In the genomic region with DNA sequence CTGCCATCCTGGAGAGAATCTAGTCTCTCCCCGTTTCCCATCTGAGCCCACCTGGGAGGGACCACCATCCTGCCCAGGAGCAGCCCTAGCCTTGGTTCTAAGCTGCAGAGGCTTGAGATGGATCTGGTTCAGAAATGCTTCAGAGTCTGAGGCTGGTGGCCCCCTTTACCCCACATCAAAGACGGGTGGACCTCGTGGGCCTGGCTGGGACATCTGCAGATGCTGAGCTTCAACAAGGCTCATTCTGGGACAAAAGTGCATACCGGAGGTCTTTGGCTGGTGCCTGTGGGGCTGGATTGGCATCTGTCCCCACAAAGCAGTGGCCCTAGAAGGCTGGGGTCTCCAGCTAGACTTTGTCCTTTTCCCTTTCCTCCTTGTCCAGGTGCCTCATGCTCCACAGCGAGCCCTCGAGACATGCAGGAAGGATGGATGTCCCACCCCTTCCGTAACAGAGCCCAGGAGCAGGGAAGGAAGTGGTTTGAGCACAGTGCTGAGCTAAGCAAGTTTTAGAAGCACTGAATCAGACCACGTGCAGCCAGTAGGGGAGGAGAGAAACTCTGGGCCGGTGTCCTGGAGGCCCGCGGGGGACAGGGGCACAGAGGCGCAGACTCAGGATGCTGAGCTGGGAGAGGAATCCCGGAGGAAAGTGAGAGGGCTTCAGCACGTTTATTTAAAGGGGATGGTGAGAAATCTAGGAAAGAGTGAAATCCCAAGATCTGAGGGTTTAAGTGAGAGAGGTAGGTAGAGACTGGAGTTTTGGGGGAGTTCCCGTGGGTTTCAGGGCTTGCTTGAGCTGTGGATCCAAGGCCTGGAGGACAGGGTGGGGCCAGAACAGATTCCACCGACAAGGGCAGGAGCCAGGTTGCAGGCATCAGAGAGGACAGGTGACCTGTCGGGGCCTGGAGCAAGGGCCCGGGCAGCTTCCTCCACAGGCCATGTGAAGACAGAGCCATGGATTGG, we compare ENCODE assay signal across 11 cellular contexts. TPM values are rescaled to one million over a fixed set of nuclear protein-coding genes. Genes with fewer than 3 reads are reported as not detected.
A peak's percentile ranks its signal among the peaks of the same experiment; 100 is the strongest.
DNase-seq lines count a peak whose midpoint lies in the region; ATAC-seq and TF ChIP-seq lines count a peak whose summit lies in the region.
"Had no signal": no experiment of that assay in that cellular context is flagged by ENCODE, and none has a peak within 500 bp of the region (broad histone marks: within the 10 kb centered on the region; RNA-seq: fewer than 3 reads in every experiment).

No MANE protein-coding gene starts in this region.

- no peaks in the 10 kb centered on the region for H3K9me3 Mint-ChIP-seq in T-helper 2 cell treated with Interferon-gamma antibody and Interleukin-4, amounts not matched to agents 5 μg/mL and 100 μg/mL, for 36 hours
- no peaks in the 10 kb centered on the region for H3K9me3 Mint-ChIP-seq in immature natural killer cell

- no peaks in the 10 kb centered on the region for H4K20me1 ChIP-seq in DND-41 (ENCODE audit: insufficient read depth, low read length)

- H3K9ac ChIP-seq in DND-41 (ENCODE audit: low read depth, low read length), result no peak overlapping the region

- no peak overlapping the region for H3K4me2 ChIP-seq in DND-41 (ENCODE audit: insufficient read depth, low read length)

- no peaks in the 10 kb centered on the region for H3K27me3 ChIP-seq in DND-41 (ENCODE audit: insufficient read depth, low read length, poor library complexity)
- no peaks in the 10 kb centered on the region for H3K27me3 ChIP-seq in aorta (ENCODE audit: control insufficient read depth in 1 of 2, insufficient read depth in 2 of 2, low read length in 1 of 2)
- H3K27me3 ChIP-seq in MG63, result no peaks in the 10 kb centered on the region
- H3K27me3 ChIP-seq: body of pancreas had no signal

- intact Hi-C loops in aorta (cut with DNase I), result no loop called here

- H2AFZ ChIP-seq in DND-41 (ENCODE audit: low read depth, low read length), result no peak overlapping the region

- H3K36me3 Mint-ChIP-seq in T-helper 2 cell treated with Interferon-gamma antibody and Interleukin-4, amounts not matched to agents 5 μg/mL and 100 μg/mL, for 36 hours (ENCODE audit: low read depth), result peaks cover 2% of the 10 kb centered on the region
- H3K36me3 Mint-ChIP-seq in immature natural killer cell, result peaks cover 0 to 3% (median 0%) of the 10 kb centered on the region in 3 donors

- H3K36me3 ChIP-seq in DND-41 (ENCODE audit: insufficient read depth, low read length), result no peaks in the 10 kb centered on the region
- H3K36me3 ChIP-seq in aorta (ENCODE audit: control insufficient read depth in 1 of 2, insufficient read depth in 2 of 2, low read length in 1 of 2), result no peaks in the 10 kb centered on the region
- H3K36me3 ChIP-seq in MG63, result no peaks in the 10 kb centered on the region

- H3K9me3 ChIP-seq in DND-41 (ENCODE audit: insufficient read depth, low read length, severe bottlenecking) (no peaks in the 10 kb centered on the region), aorta (ENCODE audit: control insufficient read depth, low read length) (no peaks in the 10 kb centered on the region), MG63 (no peaks in the 10 kb centered on the region)
- H3K9me3 ChIP-seq: body of pancreas had no signal

- ATAC-seq in DND-41 (ENCODE audit: insufficient read depth, low read depth) (peak; percentile 81), GM21619 (IDR thresholded peaks at IDR 0.05; ENCODE audit: unreplicated experiment) (peak; percentile 34), aorta (ENCODE audit: low FRiP score) (peak; percentile 42)
- ATAC-seq: body of pancreas, HCT116 had no signal

- no peaks in the 10 kb centered on the region for H3K79me2 ChIP-seq in DND-41 (ENCODE audit: insufficient read depth, low read length)

- H3K4me3 ChIP-seq in DND-41 (ENCODE audit: low read depth in 1 of 2, low read length in 2 of 2) (no peak overlapping the region), aorta (ENCODE audit: low read length in 2 of 2) (no peak overlapping the region), MG63 (no peak overlapping the region)
- H3K4me3 ChIP-seq: body of pancreas had no signal

- no peak overlapping the region for H3K27ac ChIP-seq in DND-41 (ENCODE audit: low read length)
- no peak overlapping the region for H3K27ac ChIP-seq in aorta (ENCODE audit: low read depth in 1 of 2, low read length in 2 of 2)
- H3K27ac ChIP-seq: body of pancreas had no signal

- DNase-seq in DND-41 (peak; percentile 36), immature natural killer cell (peak; percentile 31 to 44 (median 39)), aorta (peak in 1 of 2 donors; percentile 75), middle frontal gyrus (ENCODE audit: extremely low spot score, low spot score) (no peak), MG63 (no peak), NCI-H446 (lab: John Stamatoyannopoulos, UW) (no peak)
- peak; percentile 42 for DNase-seq in T-helper 2 cell treated with Interferon-gamma antibody and Interleukin-4, amounts not matched to agents 5 μg/mL and 100 μg/mL, for 36 hours (ENCODE audit: low spot score)

- peak overlapping the region; percentile 87 for H3K27ac Mint-ChIP-seq in T-helper 2 cell treated with Interferon-gamma antibody and Interleukin-4, amounts not matched to agents 5 μg/mL and 100 μg/mL, for 36 hours
- peak overlapping the region in 4 of 6 donors; percentile 26 to 82 (median 60) for H3K27ac Mint-ChIP-seq in immature natural killer cell

- peak overlapping the region; percentile 78 for H3K4me3 Mint-ChIP-seq in T-helper 2 cell treated with Interferon-gamma antibody and Interleukin-4, amounts not matched to agents 5 μg/mL and 100 μg/mL, for 36 hours
- H3K4me3 Mint-ChIP-seq in immature natural killer cell, result peak overlapping the region; percentile 11 to 84 (median 76)

- peaks cover 20% of the 10 kb centered on the region for H3K27me3 Mint-ChIP-seq in T-helper 2 cell treated with Interferon-gamma antibody and Interleukin-4, amounts not matched to agents 5 μg/mL and 100 μg/mL, for 36 hours (ENCODE audit: low read depth)
- peaks cover under 1 to 11% (median 1%) of the 10 kb centered on the region in 3 donors for H3K27me3 Mint-ChIP-seq in immature natural killer cell (ENCODE audit: low read depth in 3 of 3)

- 72 to 73% methylated on average over 18 of the region's 18 CpGs for WGBS in aorta, 2 donors

- TF ChIP-seq CTCF in DND-41 (IDR thresholded peaks at IDR 0.05; ENCODE audit: borderline replicate concordance, extremely low read depth, low read length, poor library complexity, severe bottlenecking), result no peak

- H3K4me1 Mint-ChIP-seq in T-helper 2 cell treated with Interferon-gamma antibody and Interleukin-4, amounts not matched to agents 5 μg/mL and 100 μg/mL, for 36 hours (ENCODE audit: low read depth), result peaks cover 14% of the 10 kb centered on the region
- peaks cover 19 to 21% of the 10 kb centered on the region in 2 donors for H3K4me1 Mint-ChIP-seq in immature natural killer cell

- no peaks in the 10 kb centered on the region for H3K4me1 ChIP-seq in DND-41 (ENCODE audit: insufficient read depth, low read length)
- H3K4me1 ChIP-seq in aorta (ENCODE audit: control insufficient read depth in 1 of 2, insufficient read depth in 2 of 2, low read length in 2 of 2), result no peaks in the 10 kb centered on the region

RNA-seq across cellular contexts. Expression of gene IRF5, which starts 4.6 kb away (rescaled TPM):
- polyA plus RNA-seq in immature natural killer cell, result 10 to 100 TPM; 14.2 to 31.7 (median 25.6) TPM
- total RNA-seq in aorta, result 10 to 100 TPM in 1 of 2 donors, 1 to 10 TPM in 1; 9.6 to 15.5 TPM
- 1 to 10 TPM; 4.0 to 7.8 TPM for polyA plus RNA-seq in aorta
- 0.89 and 2.4 TPM in 2 replicates for total RNA-seq in MG63 (2014; rRNA removed; shearing (Covaris generic); ENCODE audit: low replicate concordance)

RNA-seq across cellular contexts. Expression of gene KCP, which starts 22.6 kb away (rescaled TPM):
- polyA plus RNA-seq in immature natural killer cell (under 1 TPM in 1 of 3 donors, not detected in 2; 0.16 TPM), aorta (under 1 TPM in 1 of 2 donors, not detected in 1; 0.15 TPM)
- 1 to 10 TPM; 2.1 to 6.1 TPM for total RNA-seq in aorta
- not detected in 2 replicates for total RNA-seq in MG63 (2014; rRNA removed; shearing (Covaris generic); ENCODE audit: low replicate concordance)
- total RNA-seq: pulmonary artery endothelial cell had no signal

Comparison
In these comparisons a context has a peak if more than half of its experiments do, and no peak if none do; other contexts are left out.
1. DNase-seq: peak in DND-41 (single experiment), T-helper 2 cell treated with Interferon-gamma antibody and Interleukin-4, amounts not matched to agents 5 μg/mL and 100 μg/mL, for 36 hours (single experiment) and immature natural killer cell (3 of 3); none in middle frontal gyrus (single experiment), MG63 (single experiment) and NCI-H446 (0 of 2).
2. Peak in every context shown above with its lines, with median percentiles within 50 percentile points of each other: ATAC-seq.